In genomic region chr15:68924866-68925599, GRCh38 we compare ENCODE assay signal across 8 cellular contexts. TPM values are rescaled to one million over a fixed set of nuclear protein-coding genes. Genes with fewer than 3 reads are reported as not detected.
DNase-seq lines count a peak whose midpoint lies in the region; ATAC-seq lines count a peak whose summit lies in the region.

No MANE protein-coding gene starts in this region.

- H3K36me3 ChIP-seq in HAP-1 (replicated peaks) = no peaks in the 10 kb centered on the region

- in situ Hi-C loops in HAP-1 (cut with MboI; ENCODE audit: low sequenced_read_pairs) = no loop called here

- H3K9me3 ChIP-seq in HAP-1 = no peaks in the 10 kb centered on the region

- ATAC-seq in HG02763 (IDR thresholded peaks at IDR 0.05; ENCODE audit: unreplicated experiment) = no peak

- no peaks in the 10 kb centered on the region for H3K4me1 ChIP-seq in HAP-1

- H3K27me3 ChIP-seq in HAP-1 (ENCODE audit: low read depth) = peaks cover 13% of the 10 kb centered on the region

- H3K4me3 ChIP-seq in HAP-1 = no peak overlapping the region

- DNase-seq in AML-193 (lab: John Stamatoyannopoulos, UW) (peak; percentile 46 to 54), HAP-1 (ENCODE audit: low spot score in 2 of 2) (peak; percentile 85 to 91), NCI-H345 (lab: John Stamatoyannopoulos, UW) (peak; percentile 67), cerebellum (ENCODE audit: low spot score) (peak; percentile 81), kidney tubule cell (ENCODE audit: low spot score) (peak; percentile 73)
- peak; percentile 54 for DNase-seq in activated CD4-positive, CD25-positive, alpha-beta regulatory T cell treated with anti-CD3 and anti-CD28 coated beads, Interleukin-2, amount 50 U/mL, for 72 hours
- peak; percentile 41 to 54 for DNase-seq in stimulated activated CD4-positive, alpha-beta T cell treated with anti-CD3 and anti-CD28 coated beads, Interleukin-4, amount 100 ng/mL, for 4 hours

RNA-seq across cellular contexts. Expression of gene SPESP1, which starts 5.3 kb away (rescaled TPM):
- 1.4 TPM for total RNA-seq in cerebellum
